16 cellular contexts compared by ENCODE assay signal in the genomic region with DNA sequence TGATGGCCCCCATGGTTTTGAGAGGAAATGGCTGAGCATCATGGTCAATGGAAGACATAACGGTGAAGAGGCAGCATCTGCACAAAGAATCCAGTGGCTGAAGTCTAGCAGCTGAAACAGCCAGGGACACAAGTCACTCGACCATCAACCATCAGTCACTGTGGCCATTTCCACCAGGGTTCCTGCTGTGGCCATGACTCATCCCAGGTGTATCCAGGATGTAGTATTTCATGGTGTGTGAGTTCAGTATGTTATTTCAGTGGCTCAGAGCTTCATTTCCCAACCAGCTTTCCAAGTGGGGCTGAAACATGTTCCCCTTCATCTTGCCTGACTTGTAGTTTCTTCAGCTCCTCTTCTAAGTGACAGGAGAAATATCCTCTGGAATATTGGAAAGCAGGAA. TPM values are rescaled to one million over a fixed set of nuclear protein-coding genes. Genes with fewer than 3 reads are reported as not detected.
DNase-seq lines count a peak whose midpoint lies in the region; ATAC-seq, FAIRE-seq and TF ChIP-seq lines count a peak whose summit lies in the region.
"Had no signal": no experiment of that assay in that cellular context is flagged by ENCODE, and none has a peak within 500 bp of the region (broad histone marks: within the 10 kb centered on the region; RNA-seq: fewer than 3 reads in every experiment).

No MANE protein-coding gene starts in this region.

- no peak overlapping the region for H3K27ac Mint-ChIP-seq in CD4-positive, alpha-beta memory T cell
- no peak overlapping the region for H3K27ac Mint-ChIP-seq in activated CD4-positive, alpha-beta T cell treated with anti-CD3 and anti-CD28 coated beads, Interleukin-2, amount 10 ng/mL, durations not matched to agents 24 days and 14 days
- H3K27ac Mint-ChIP-seq: CD4-positive, alpha-beta T cell had no signal

- no peak overlapping the region for H3K27ac ChIP-seq in CD4-positive, alpha-beta memory T cell (ENCODE audit: low read depth, low read length)
- H3K27ac ChIP-seq: A549 had no signal

- intact Hi-C loops in CD4-positive, alpha-beta memory T cell (cut with micrococcal nuclease) = no loop called here
- intact Hi-C loops in activated CD4-positive, alpha-beta T cell treated with anti-CD3 and anti-CD28 coated beads, Interleukin-2, amount 10 ng/mL, durations not matched to agents 24 days and 14 days (cut with micrococcal nuclease) = no loop called here

- no peaks in the 10 kb centered on the region for H3K4me1 Mint-ChIP-seq in CD4-positive, alpha-beta memory T cell
- H3K4me1 Mint-ChIP-seq in activated CD4-positive, alpha-beta T cell treated with anti-CD3 and anti-CD28 coated beads, Interleukin-2, amount 10 ng/mL, durations not matched to agents 24 days and 14 days = no peaks in the 10 kb centered on the region

- no peaks in the 10 kb centered on the region for H3K27me3 ChIP-seq in bronchial epithelial cell (ENCODE audit: control insufficient read depth, insufficient read depth, low read length)
- H3K27me3 ChIP-seq in kidney epithelial cell (ENCODE audit: control insufficient read depth, insufficient read depth, low read length) = no peaks in the 10 kb centered on the region
- H3K27me3 ChIP-seq in CD4-positive, alpha-beta memory T cell (ENCODE audit: insufficient read depth, low read length) = no peaks in the 10 kb centered on the region

- no peak for ATAC-seq in GM19324 (IDR thresholded peaks at IDR 0.05; ENCODE audit: low FRiP score, unreplicated experiment)
- ATAC-seq: A549 had no signal

- peak; percentile 77 for FAIRE-seq in bronchial epithelial cell (lab: Jason Lieb, UNC)
- FAIRE-seq: A549, G401.6 had no signal

- no peaks in the 10 kb centered on the region for H3K36me3 Mint-ChIP-seq in CD4-positive, alpha-beta memory T cell
- no peaks in the 10 kb centered on the region for H3K36me3 Mint-ChIP-seq in activated CD4-positive, alpha-beta T cell treated with anti-CD3 and anti-CD28 coated beads, Interleukin-2, amount 10 ng/mL, durations not matched to agents 24 days and 14 days (ENCODE audit: low read depth)

- no peaks in the 10 kb centered on the region for H3K9me3 ChIP-seq in CD4-positive, alpha-beta memory T cell (ENCODE audit: control insufficient read depth in 1 of 2, low read length in 2 of 2)
- H3K9me3 ChIP-seq: A549 had no signal

- no peak overlapping the region for H3K4me3 ChIP-seq in bronchial epithelial cell (ENCODE audit: low read depth, low read length)
- H3K4me3 ChIP-seq in kidney epithelial cell (ENCODE audit: low read depth, low read length) = no peak overlapping the region
- H3K4me3 ChIP-seq in CD4-positive, alpha-beta memory T cell (ENCODE audit: low read length in 2 of 2) = no peak overlapping the region
- H3K4me3 ChIP-seq: A549 had no signal

- H3K9me3 Mint-ChIP-seq in CD4-positive, alpha-beta memory T cell = peaks cover 0 to 2% (median 0%) of the 10 kb centered on the region in 8 donors
- H3K9me3 Mint-ChIP-seq in activated CD4-positive, alpha-beta T cell treated with anti-CD3 and anti-CD28 coated beads, Interleukin-2, amount 10 ng/mL, durations not matched to agents 24 days and 14 days = no peaks in the 10 kb centered on the region
- H3K9me3 Mint-ChIP-seq: CD4-positive, alpha-beta T cell had no signal

- no peaks in the 10 kb centered on the region for H3K27me3 Mint-ChIP-seq in CD4-positive, alpha-beta memory T cell
- no peaks in the 10 kb centered on the region for H3K27me3 Mint-ChIP-seq in activated CD4-positive, alpha-beta T cell treated with anti-CD3 and anti-CD28 coated beads, Interleukin-2, amount 10 ng/mL, durations not matched to agents 24 days and 14 days
- H3K27me3 Mint-ChIP-seq: CD4-positive, alpha-beta T cell had no signal

- DNase-seq in COLO668 (lab: John Stamatoyannopoulos, UW; ENCODE audit: unreplicated experiment) (peak; percentile 22), LoVo (ENCODE audit: low spot score) (peak; percentile 14), bronchial epithelial cell (ENCODE audit: low read depth) (peak; percentile 44), kidney epithelial cell (ENCODE audit: low read depth) (peak; percentile 65), hypothalamus (lab: John Stamatoyannopoulos, UW) (no peak)
- no peak for DNase-seq in CD4-positive, alpha-beta memory T cell
- no peak for DNase-seq in activated CD4-positive, alpha-beta T cell treated with anti-CD3 and anti-CD28 coated beads, Interleukin-2, amount 10 ng/mL, durations not matched to agents 24 days and 14 days
- DNase-seq: CD4-positive, alpha-beta T cell; DMS79; NCI-H1694 treated with DMSO at 0.1 percent for 48 hours; NCI-H748 treated with DMSO at 0.1 percent for 48 hours; NK-92 treated with Interleukin-12 subunit alpha and Interleukin-12 subunit beta, amount 100 ng/mL, for 24 hours; SHP77 treated with DMSO at 0.1 percent for 48 hours had no signal

- H3K4me3 Mint-ChIP-seq in CD4-positive, alpha-beta memory T cell = no peak overlapping the region
- no peak overlapping the region for H3K4me3 Mint-ChIP-seq in activated CD4-positive, alpha-beta T cell treated with anti-CD3 and anti-CD28 coated beads, Interleukin-2, amount 10 ng/mL, durations not matched to agents 24 days and 14 days
- H3K4me3 Mint-ChIP-seq: CD4-positive, alpha-beta T cell had no signal

- POLR2A ChIA-PET in CD4-positive, alpha-beta memory T cell (lab: Charles Lee; ENCODE audit: partially characterized antibody) = no interaction called here

- CTCF ChIA-PET in CD4-positive, alpha-beta memory T cell (lab: Charles Lee; ENCODE audit: partially characterized antibody) = no interaction called here

- no peak for TF ChIP-seq CTCF in bronchial epithelial cell (IDR thresholded peaks at IDR 0.05; ENCODE audit: insufficient read depth, low read length, severe bottlenecking)
- no peak for TF ChIP-seq CTCF in kidney epithelial cell (IDR thresholded peaks at IDR 0.05; ENCODE audit: insufficient read depth, low read length, poor library complexity, severe bottlenecking)

- H3K4me1 ChIP-seq in CD4-positive, alpha-beta memory T cell (ENCODE audit: insufficient read depth, low read length) = no peaks in the 10 kb centered on the region
- H3K4me1 ChIP-seq: A549 had no signal

- no peaks in the 10 kb centered on the region for H3K36me3 ChIP-seq in bronchial epithelial cell (ENCODE audit: control insufficient read depth, insufficient read depth, low read length)
- no peaks in the 10 kb centered on the region for H3K36me3 ChIP-seq in kidney epithelial cell (ENCODE audit: control insufficient read depth, insufficient read depth, low read length)
- no peaks in the 10 kb centered on the region for H3K36me3 ChIP-seq in CD4-positive, alpha-beta memory T cell (ENCODE audit: insufficient read depth, low read length)

RNA-seq across cellular contexts. Expression of gene WNT5A, which starts 47.8 kb away (rescaled TPM):
- 3.9 and 11.6 TPM in 2 replicates for total RNA-seq in bronchial epithelial cell
- 10.7 and 16.4 TPM in 2 replicates for total RNA-seq in kidney epithelial cell
- total RNA-seq in CD4-positive, alpha-beta memory T cell = under 1 TPM in 1 of 2 experiments, not detected in 1; 0.06 TPM
- polyA plus RNA-seq in CD4-positive, alpha-beta memory T cell = not detected
- not detected in 2 replicates for total RNA-seq in activated CD4-positive, alpha-beta T cell treated with anti-CD3 and anti-CD28 coated beads, Interleukin-2, amount 10 ng/mL, durations not matched to agents 24 days and 14 days

Comparison
In these comparisons a context has a peak if more than half of its experiments do, and no peak if none do; other contexts are left out.
1. DNase-seq: peak in COLO668 (single experiment), LoVo (single experiment), bronchial epithelial cell (single experiment) and kidney epithelial cell (single experiment); none in CD4-positive, alpha-beta memory T cell (0 of 5), activated CD4-positive, alpha-beta T cell treated with anti-CD3 and anti-CD28 coated beads, Interleukin-2, amount 10 ng/mL, durations not matched to agents 24 days and 14 days (single experiment) and hypothalamus (0 of 51).